In the genomic region with DNA sequence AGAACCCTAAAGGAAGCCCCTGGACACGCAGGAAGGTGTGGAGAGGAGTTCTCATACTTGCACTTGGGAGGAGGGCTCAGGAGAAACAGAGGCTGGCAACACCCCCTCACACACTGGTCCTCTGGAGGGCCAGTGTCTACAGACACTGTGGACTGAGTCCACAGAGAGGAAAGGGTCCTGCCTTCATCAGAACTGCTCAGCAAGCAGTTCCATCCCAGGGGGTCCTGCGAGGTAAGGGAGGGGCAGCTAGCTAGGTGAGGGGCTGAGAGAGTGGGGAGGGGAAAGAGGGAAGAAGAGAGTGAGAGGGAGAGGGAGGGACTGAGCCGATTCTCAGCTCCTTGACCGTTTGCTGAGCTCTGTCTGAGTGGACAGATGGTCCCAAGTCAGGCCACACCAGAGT, we compare ENCODE assay signal across 23 cellular contexts. TPM values are rescaled to one million over a fixed set of nuclear protein-coding genes. Genes with fewer than 3 reads are reported as not detected.
"Had no signal": no experiment of that assay in that cellular context is flagged by ENCODE, and none has a peak within 500 bp of the region (broad histone marks: within the 10 kb centered on the region; RNA-seq: fewer than 3 reads in every experiment).

No MANE protein-coding gene starts in this region.

- DNase-seq: IMR-90, Kasumi-1, MM.1S, NCI-H1092 treated with DMSO at 0.1 percent for 48 hours, NCI-H1436, NCI-H187, NCI-H2081 treated with DMSO at 0.1 percent for 48 hours, NCI-H2171, NCI-H226, NCI-H446, NCI-H510A, NCI-H524 treated with DMSO at 0.1 percent for 48 hours, NCI-H69, NCI-H774, Right ventricle myocardium superior, RPMI8226, SIG-M5 had no signal

- H3K27ac ChIP-seq: KMS-11, SJSA1, SK-N-MC had no signal

- H3K4me2 ChIP-seq: KMS-11 had no signal

- H3K9ac ChIP-seq: KMS-11 had no signal

- FAIRE-seq: RCC 7860 had no signal

- H3K4me3 ChIP-seq: SJSA1, SK-N-MC had no signal

- H3K36me3 ChIP-seq: SJSA1 had no signal

- H3K27me3 ChIP-seq: SJSA1 had no signal

RNA-seq across cellular contexts. Expression of gene MEOX1, which starts 17.7 kb away (rescaled TPM):
- total RNA-seq: HT1080, M059J, SJSA1 had no signal
